ENCODE assay signal across 8 cellular contexts in the genomic region with DNA sequence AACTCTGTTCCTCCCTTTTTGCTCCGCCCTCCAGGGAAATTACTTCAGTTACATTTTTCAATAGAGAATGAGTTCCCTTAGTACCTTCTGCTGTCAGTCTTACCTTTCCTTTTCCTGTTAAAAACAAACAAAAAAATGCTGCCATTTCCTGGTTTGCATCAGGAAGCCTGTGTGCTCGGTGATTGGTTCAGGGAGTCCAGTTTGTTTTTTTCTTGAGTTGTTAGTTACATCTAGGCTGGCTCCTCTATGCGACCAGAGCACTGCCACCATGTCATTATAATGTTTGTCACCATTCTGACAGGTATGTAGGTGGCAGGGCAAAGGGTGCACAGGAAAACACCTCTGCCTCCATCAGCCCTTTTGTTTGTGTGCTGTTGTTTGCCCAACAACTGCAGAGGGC.
"Had no signal": no experiment of that assay in that cellular context is flagged by ENCODE, and none has a peak within 500 bp of the region (broad histone marks: within the 10 kb centered on the region; RNA-seq: fewer than 3 reads in every experiment).

No MANE protein-coding gene starts in this region.

- ATAC-seq: effector memory CD8-positive, alpha-beta T cell; lower lobe of right lung had no signal

- DNase-seq: activated CD4-positive, alpha-beta T cell treated with anti-CD3 and anti-CD28 coated beads for 48 hours; activated CD8-positive, alpha-beta memory T cell treated with anti-CD3 and anti-CD28 coated beads for 24 hours; activated naive CD4-positive, alpha-beta T cell treated with anti-CD3 and anti-CD28 coated beads, Interleukin-2, amount 50 U/mL, for 16 hours; effector memory CD8-positive, alpha-beta T cell; erythroblast; hippocampal formation; lower lobe of right lung; naive B cell had no signal

- H3K36me3 ChIP-seq: lower lobe of right lung had no signal

- H3K27ac ChIP-seq: lower lobe of right lung had no signal

- H3K4me3 ChIP-seq: lower lobe of right lung had no signal

- H3K4me1 ChIP-seq: lower lobe of right lung had no signal
